Comparison of ENCODE assay signal across 10 cellular contexts in the genomic region with DNA sequence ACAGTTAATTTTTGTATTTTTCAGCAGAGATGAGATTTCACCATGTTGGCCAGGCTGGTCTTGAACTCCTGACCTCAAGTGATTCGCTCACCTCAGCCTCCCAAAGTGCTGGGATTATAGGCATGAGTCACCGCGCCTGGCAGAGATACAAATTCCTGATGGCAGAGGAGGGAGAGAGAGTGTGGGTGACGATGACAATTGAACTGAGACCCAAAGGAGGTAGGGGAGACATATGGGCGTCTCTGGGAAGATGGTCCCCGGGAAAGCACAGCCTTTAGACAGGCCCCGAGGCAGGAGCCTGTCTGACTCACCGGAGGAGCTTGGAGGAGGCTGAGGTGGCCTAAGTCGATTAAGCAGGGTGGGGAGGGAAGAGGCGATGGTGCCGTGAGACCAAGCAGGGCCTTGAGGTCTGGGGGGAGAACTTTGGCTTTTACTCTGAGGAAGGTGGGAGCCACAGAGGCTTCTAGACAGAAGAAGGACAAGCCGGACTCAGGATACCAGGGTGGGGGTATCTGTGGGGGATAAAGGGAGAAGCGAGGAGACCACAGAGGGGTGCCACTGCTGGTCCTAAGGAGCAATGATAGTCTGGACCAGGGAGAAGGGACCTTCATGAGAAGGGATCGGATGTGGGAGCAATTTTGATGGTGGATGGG. TPM values are rescaled to one million over a fixed set of nuclear protein-coding genes. Genes with fewer than 3 reads are reported as not detected.
DNase-seq lines count a peak whose midpoint lies in the region; ATAC-seq, FAIRE-seq and TF ChIP-seq lines count a peak whose summit lies in the region.
"Had no signal": no experiment of that assay in that cellular context is flagged by ENCODE, and none has a peak within 500 bp of the region (broad histone marks: within the 10 kb centered on the region; RNA-seq: fewer than 3 reads in every experiment).

No MANE protein-coding gene starts in this region.

- no peak for FAIRE-seq in astrocyte (lab: Jason Lieb, UNC)

- TF ChIP-seq CTCF in AG10803 (conservative IDR thresholded peaks at IDR 0.05; ENCODE audit: low read length) (no peak), astrocyte (IDR thresholded peaks at IDR 0.05; ENCODE audit: insufficient read depth, low read depth, low read length) (no peak)

- H3K36me3 ChIP-seq in astrocyte (ENCODE audit: insufficient read depth, low read length) = no peaks in the 10 kb centered on the region

- H3K79me2 ChIP-seq in astrocyte (ENCODE audit: insufficient read depth, low read length) = no peaks in the 10 kb centered on the region

- H3K36me3 Mint-ChIP-seq in astrocyte (ENCODE audit: low read depth, unreplicated experiment) = no peaks in the 10 kb centered on the region

- H2AFZ ChIP-seq in astrocyte (ENCODE audit: low read depth, low read length) = no peak overlapping the region

- H3K27ac Mint-ChIP-seq in astrocyte (ENCODE audit: unreplicated experiment) = no peak overlapping the region

- H3K9me3 ChIP-seq in astrocyte (ENCODE audit: insufficient read depth, low read depth, low read length) = peaks cover 5% of the 10 kb centered on the region

- no peak overlapping the region for H3K4me3 Mint-ChIP-seq in astrocyte (ENCODE audit: unreplicated experiment)

- H3K27me3 Mint-ChIP-seq in astrocyte (ENCODE audit: low read depth, unreplicated experiment) = peaks cover 34% of the 10 kb centered on the region

- H3K27ac ChIP-seq in astrocyte (ENCODE audit: low read depth, low read length) = no peak overlapping the region

- H3K27me3 ChIP-seq in astrocyte (ENCODE audit: insufficient read depth, low read length) = peaks cover 9% of the 10 kb centered on the region

- H3K4me1 ChIP-seq in astrocyte (ENCODE audit: insufficient read depth, low read length) = peaks cover 6% of the 10 kb centered on the region

- DNase-seq in AG10803 (ENCODE audit: low read depth) (peak; percentile 73), HS-5 (ENCODE audit: low read depth) (peak; percentile 75), astrocyte (ENCODE audit: low read depth) (peak; percentile 66), myocyte (ENCODE audit: low read depth) (peak; percentile 71), DMS153 (lab: John Stamatoyannopoulos, UW) (no peak), COLO668 (lab: John Stamatoyannopoulos, UW; ENCODE audit: unreplicated experiment) (no peak)
- DNase-seq: dermis blood vessel endothelial cell, NCI-H774 had no signal

- H3K9ac ChIP-seq in astrocyte (ENCODE audit: low read length) = no peak overlapping the region

- no peak overlapping the region for H3K4me2 ChIP-seq in astrocyte (ENCODE audit: low read length)

- ATAC-seq in HG02970 (IDR thresholded peaks at IDR 0.05; ENCODE audit: low FRiP score, unreplicated experiment) = no peak
- no peak for ATAC-seq in HG02642 (IDR thresholded peaks at IDR 0.05; ENCODE audit: poor library complexity, unreplicated experiment)

- no peaks in the 10 kb centered on the region for H4K20me1 ChIP-seq in astrocyte (ENCODE audit: insufficient read depth, low read length)

- H3K9me3 Mint-ChIP-seq in astrocyte (ENCODE audit: unreplicated experiment) = no peaks in the 10 kb centered on the region

- H3K4me1 Mint-ChIP-seq in astrocyte (ENCODE audit: low read depth, unreplicated experiment) = peaks cover 5% of the 10 kb centered on the region

- no peak overlapping the region for H3K4me3 ChIP-seq in AG10803 (ENCODE audit: low read length)
- no peak overlapping the region for H3K4me3 ChIP-seq in astrocyte (ENCODE audit: insufficient read depth, low read depth, low read length)

RNA-seq across cellular contexts. Expression of gene ARRDC2, which starts 38.2 kb away (rescaled TPM):
- total RNA-seq in astrocyte (2.6 and 2.8 TPM in 2 replicates), myocyte (3.8 and 6.3 TPM in 2 replicates)
- 6.6 TPM for polyA plus RNA-seq in myocyte (2012)

RNA-seq across cellular contexts. Expression of gene IL12RB1, which starts 40.5 kb away (rescaled TPM):
- total RNA-seq in astrocyte (0.07 TPM in 1 of 2 replicates, not detected in the other), myocyte (not detected in 2 replicates)
- polyA plus RNA-seq in myocyte (2012) = not detected

RNA-seq across cellular contexts. Expression of gene MAST3, which starts 51.4 kb away (rescaled TPM):
- 5.5 and 6.3 TPM in 2 replicates for total RNA-seq in astrocyte
- 5.8 and 6.2 TPM in 2 replicates for total RNA-seq in myocyte
- polyA plus RNA-seq in myocyte (2012) = 12.2 TPM

Comparison
In these comparisons a context has a peak if more than half of its experiments do, and no peak if none do; other contexts are left out.
1. DNase-seq: peak in AG10803 (single experiment), HS-5 (single experiment), astrocyte (single experiment) and myocyte (single experiment); none in DMS153 (single experiment) and COLO668 (single experiment).